24 cellular contexts compared by ENCODE assay signal in the genomic region with DNA sequence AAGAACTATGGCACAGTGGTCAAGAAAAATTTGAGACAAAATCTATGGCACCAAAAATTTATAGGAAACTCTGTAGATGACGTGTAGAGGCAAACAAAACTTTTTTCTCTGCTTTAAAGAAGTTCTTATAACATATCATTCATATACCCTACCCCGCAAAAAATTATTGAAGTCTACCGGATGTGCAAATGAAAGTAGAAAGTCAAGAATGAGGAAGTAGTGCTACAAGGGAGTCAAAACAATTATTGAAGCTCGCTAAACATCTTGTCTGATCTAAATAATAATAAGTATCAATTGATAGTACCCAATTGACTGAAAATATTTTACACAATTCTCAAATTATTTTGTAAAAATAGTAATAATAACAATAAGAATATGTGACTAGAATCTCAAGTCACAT.
"Had no signal": no experiment of that assay in that cellular context is flagged by ENCODE, and none has a peak within 500 bp of the region (broad histone marks: within the 10 kb centered on the region; RNA-seq: fewer than 3 reads in every experiment).

No MANE protein-coding gene starts in this region.

- H3K27ac ChIP-seq: adrenal gland, Peyer's patch, SK-N-MC, WERI-Rb-1 had no signal

- H3K4me1 ChIP-seq: adrenal gland, Peyer's patch had no signal

- H3K9me3 ChIP-seq: adrenal gland, Peyer's patch had no signal

- H3K4me3 ChIP-seq: adrenal gland, K562, Peyer's patch, SK-N-MC had no signal

- FAIRE-seq: K562 had no signal

- ATAC-seq: activated CD4-positive, alpha-beta T cell treated with anti-CD3 and anti-CD28 coated beads for 36 hours; activated CD8-positive, alpha-beta T cell treated with anti-CD3 and anti-CD28 coated beads for 36 hours; K562 had no signal

- DNase-seq: activated CD4-positive, alpha-beta T cell treated with anti-CD3 and anti-CD28 coated beads for 36 hours; activated CD8-positive, alpha-beta memory T cell treated with anti-CD3 and anti-CD28 coated beads, Interleukin-2, amount 50 U/mL, for 48 hours; activated CD8-positive, alpha-beta T cell treated with anti-CD3 and anti-CD28 coated beads for 36 hours; activated naive CD4-positive, alpha-beta T cell treated with anti-CD3 and anti-CD28 coated beads, Interleukin-2, amount 50 U/mL, for 16 hours; activated naive CD8-positive, alpha-beta T cell treated with anti-CD3 and anti-CD28 coated beads, Interleukin-2, amount 10 ng/mL, durations not matched to agents 7 days and 5 days; activated T-cell treated with anti-CD3 and anti-CD28 coated beads, Interleukin-2, amount 50 U/mL, for 1 hour; adrenal gland; anterior cingulate cortex; cerebellar nuclear complex; Karpas-422; MM.1S; NCI-H1105; NCI-H1436; NCI-H1694 treated with DMSO at 0.1 percent for 48 hours; NCI-H2081; NCI-H510A treated with DMSO at 0.1 percent for 48 hours; NCI-H69; NK-92 treated with Interleukin-12 subunit alpha and Interleukin-12 subunit beta, amount 100 ng/mL, for 24 hours; Peyer's patch; SHP77; T-helper 1 cell; WERI-Rb-1 had no signal
